In the genomic region with DNA sequence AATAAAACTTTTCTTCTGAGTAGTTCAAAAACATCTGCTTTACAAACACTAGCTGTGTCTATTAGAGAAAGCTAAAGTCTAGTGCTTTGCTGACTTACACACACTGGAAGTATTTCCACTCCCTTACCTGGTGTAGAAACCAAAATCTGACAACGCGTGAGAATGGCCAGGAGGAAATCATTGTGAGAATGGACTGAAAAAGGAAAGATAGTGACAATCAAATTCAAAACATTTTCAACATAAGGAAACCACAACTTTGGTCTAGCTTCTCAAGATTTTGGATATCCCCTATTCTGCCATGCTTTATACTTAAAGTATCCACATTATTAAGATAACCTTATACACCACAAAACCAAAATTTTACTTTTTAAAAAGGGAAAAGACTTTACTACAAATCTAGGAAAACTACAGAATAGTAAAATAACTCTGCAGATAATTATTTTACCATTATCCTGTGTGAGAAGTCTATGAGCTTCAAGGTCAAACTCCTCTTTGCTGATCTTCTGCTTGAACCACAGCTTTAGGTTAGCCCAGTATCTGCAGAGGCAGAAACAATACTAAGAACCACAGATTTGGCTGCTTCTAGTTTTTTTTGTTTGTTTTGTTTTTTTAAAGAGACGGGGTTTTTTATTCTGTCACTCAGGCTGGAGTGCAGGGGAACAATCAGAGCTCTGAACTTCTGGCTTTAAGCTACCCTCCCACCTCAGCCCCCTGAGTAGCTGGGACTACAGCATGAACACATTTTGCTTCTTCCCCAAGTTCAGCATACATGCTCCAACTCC, we compare ENCODE assay signal across 19 cellular contexts. TPM values are rescaled to one million over a fixed set of nuclear protein-coding genes. Genes with fewer than 3 reads are reported as not detected.
DNase-seq lines count a peak whose midpoint lies in the region; ATAC-seq and TF ChIP-seq lines count a peak whose summit lies in the region.
"Had no signal": no experiment of that assay in that cellular context is flagged by ENCODE, and none has a peak within 500 bp of the region (broad histone marks: within the 10 kb centered on the region; RNA-seq: fewer than 3 reads in every experiment).

No MANE protein-coding gene starts in this region.

- H3K4me3 Mint-ChIP-seq in activated T-cell treated with anti-CD3 and anti-CD28 coated beads, Interleukin-2, amount 50 U/mL, for 24 hours = no peak overlapping the region
- no peak overlapping the region for H3K4me3 Mint-ChIP-seq in activated T-cell treated with anti-CD3 and anti-CD28 coated beads, Interleukin-2, amount 50 U/mL, for 4 hours
- H3K4me3 Mint-ChIP-seq in Calu3 (ENCODE audit: low read depth, unreplicated experiment) = no peak overlapping the region
- H3K4me3 Mint-ChIP-seq: neural crest cell had no signal

- BruUV-seq in Calu3 (replicated peaks; lab: Mats Ljungman, UMichigan) = no TSS peak

- H3K4me3 ChIP-seq in MM.1S (ENCODE audit: low read length) (no peak overlapping the region), right lobe of liver (no peak overlapping the region)
- H3K4me3 ChIP-seq: left lung, thoracic aorta had no signal

- DNase-seq in activated T-cell treated with anti-CD3 and anti-CD28 coated beads, Interleukin-2, amount 50 U/mL, for 24 hours = no peak
- DNase-seq in activated T-cell treated with anti-CD3 and anti-CD28 coated beads, Interleukin-2, amount 50 U/mL, for 4 hours = no peak
- peak; percentile 52 for DNase-seq in MM.1S
- DNase-seq in right lobe of liver = no peak
- no peak for DNase-seq in stimulated activated CD4-positive, alpha-beta T cell treated with anti-CD3 and anti-CD28 coated beads, Interleukin-2, amount 100 ng/mL, for 24 hours
- DNase-seq in Calu3 = no peak
- DNase-seq: activated effector memory CD4-positive, alpha-beta T cell treated with anti-CD3 and anti-CD28 coated beads, Interleukin-2, amount 50 U/mL, for 16 hours; DMS153; GF-D8; glutamatergic neuron; left lung; NCI-H1436; OCI-M1; Right ventricle myocardium superior had no signal

- TF ChIP-seq CTCF in MM.1S (IDR thresholded peaks at IDR 0.05; ENCODE audit: low read length) (no peak), right lobe of liver (IDR thresholded peaks at IDR 0.05) (no peak), Calu3 (IDR thresholded peaks at IDR 0.05; ENCODE audit: unreplicated experiment) (no peak)

- 0 out of 2 replicates have a peak overlapping the region, but pooled peaks have one; percentile 4 for H3K4me2 ChIP-seq in MM.1S (ENCODE audit: low read depth, low read length)

- no peaks in the 10 kb centered on the region for H3K9me2 ChIP-seq in MM.1S (replicated peaks; ENCODE audit: insufficient read depth, low read length)

- H3K36me3 ChIP-seq in MM.1S (replicated peaks; ENCODE audit: insufficient read depth, low read length) (peaks cover 8% of the 10 kb centered on the region; the same call in 1 of the 2 replicates), right lobe of liver (peaks cover 0 to 27% (median 6%) of the 10 kb centered on the region in 4 donors)
- H3K36me3 ChIP-seq: thoracic aorta had no signal

- peaks cover 73% of the 10 kb centered on the region for H3K36me3 Mint-ChIP-seq in activated T-cell treated with anti-CD3 and anti-CD28 coated beads, Interleukin-2, amount 50 U/mL, for 24 hours (ENCODE audit: low read depth)
- H3K36me3 Mint-ChIP-seq in activated T-cell treated with anti-CD3 and anti-CD28 coated beads, Interleukin-2, amount 50 U/mL, for 4 hours (ENCODE audit: insufficient read depth) = peaks cover 18% of the 10 kb centered on the region
- peaks cover 26% of the 10 kb centered on the region for H3K36me3 Mint-ChIP-seq in Calu3 (ENCODE audit: insufficient read depth, unreplicated experiment)

- no peaks in the 10 kb centered on the region for H3K27me3 Mint-ChIP-seq in activated T-cell treated with anti-CD3 and anti-CD28 coated beads, Interleukin-2, amount 50 U/mL, for 24 hours
- no peaks in the 10 kb centered on the region for H3K27me3 Mint-ChIP-seq in activated T-cell treated with anti-CD3 and anti-CD28 coated beads, Interleukin-2, amount 50 U/mL, for 4 hours (ENCODE audit: low read depth)
- H3K27me3 Mint-ChIP-seq in Calu3 (ENCODE audit: unreplicated experiment) = no peaks in the 10 kb centered on the region

- H3K9ac ChIP-seq in MM.1S (ENCODE audit: low read length) = no peak overlapping the region

- intact Hi-C loops in right lobe of liver (cut with DNase I) (no loop called here), Calu3 (cut with micrococcal nuclease; ENCODE audit: unreplicated experiment) (no loop called here)

- H2AFZ ChIP-seq in MM.1S (ENCODE audit: low read length) = no peak overlapping the region

- no peak for ATAC-seq in activated T-cell treated with anti-CD3 and anti-CD28 coated beads, Interleukin-2, amount 50 U/mL, for 4 hours
- ATAC-seq in GM18868 (IDR thresholded peaks at IDR 0.05; ENCODE audit: unreplicated experiment) = peak; percentile 85
- ATAC-seq in right lobe of liver = peak in 2 of 4 donors; percentile 38 to 46
- no peak for ATAC-seq in GM21447 (IDR thresholded peaks at IDR 0.05; ENCODE audit: unreplicated experiment)
- ATAC-seq: left lung had no signal

- peaks cover 6% of the 10 kb centered on the region for H3K4me1 ChIP-seq in MM.1S (ENCODE audit: low read length)
- peaks cover 0 to 52% (median 17%) of the 10 kb centered on the region in 4 donors for H3K4me1 ChIP-seq in right lobe of liver

- H3K27ac ChIP-seq in MM.1S (ENCODE audit: low read length) (peak overlapping the region; percentile 13; the same call in 1 of the 2 replicates), right lobe of liver (peak overlapping the region in 2 of 3 donors; percentile 57 to 98)
- H3K27ac ChIP-seq: C4-2B, left lung, thoracic aorta had no signal

- H3K79me2 ChIP-seq in MM.1S (ENCODE audit: low read length) = peaks cover 76% of the 10 kb centered on the region

- H3K27me3 ChIP-seq in MM.1S (replicated peaks; ENCODE audit: insufficient read depth, low read length) (no peaks in the 10 kb centered on the region), right lobe of liver (no peaks in the 10 kb centered on the region)
- H3K27me3 ChIP-seq: left lung had no signal

- H3K4me1 Mint-ChIP-seq in activated T-cell treated with anti-CD3 and anti-CD28 coated beads, Interleukin-2, amount 50 U/mL, for 24 hours (ENCODE audit: low read depth) = peaks cover 56% of the 10 kb centered on the region
- peaks cover 38% of the 10 kb centered on the region for H3K4me1 Mint-ChIP-seq in activated T-cell treated with anti-CD3 and anti-CD28 coated beads, Interleukin-2, amount 50 U/mL, for 4 hours (ENCODE audit: low read depth)
- no peaks in the 10 kb centered on the region for H3K4me1 Mint-ChIP-seq in Calu3 (ENCODE audit: low read depth, unreplicated experiment)

- peak overlapping the region; percentile 56 for H3K27ac Mint-ChIP-seq in activated T-cell treated with anti-CD3 and anti-CD28 coated beads, Interleukin-2, amount 50 U/mL, for 24 hours
- H3K27ac Mint-ChIP-seq in Calu3 (ENCODE audit: unreplicated experiment) = no peak overlapping the region

- H3F3A ChIP-seq in MM.1S (ENCODE audit: insufficient read depth, low read length) = no peaks in the 10 kb centered on the region

- TF ChIP-seq POLR2A in right lobe of liver (IDR thresholded peaks at IDR 0.05) = no peak

- no peaks in the 10 kb centered on the region for H3K9me3 Mint-ChIP-seq in activated T-cell treated with anti-CD3 and anti-CD28 coated beads, Interleukin-2, amount 50 U/mL, for 24 hours
- no peaks in the 10 kb centered on the region for H3K9me3 Mint-ChIP-seq in activated T-cell treated with anti-CD3 and anti-CD28 coated beads, Interleukin-2, amount 50 U/mL, for 4 hours
- H3K9me3 Mint-ChIP-seq in Calu3 (ENCODE audit: low read depth, unreplicated experiment) = no peaks in the 10 kb centered on the region
- H3K9me3 Mint-ChIP-seq: neural crest cell had no signal

- CTCF ChIA-PET in Calu3 (lab: Charles Lee) = interaction anchor here (0.5 to 0.7 kb wide), 2 partner anchors 69 to 87 kb away, joined by 3 to 9 read pairs; no protein-coding TSS in a partner anchor

- H4K20me1 ChIP-seq in MM.1S (ENCODE audit: insufficient read depth, low read length) = no peaks in the 10 kb centered on the region

- 43% methylated on average over 3 of the region's 3 CpGs for WGBS in right lobe of liver (ENCODE audit: insufficient coverage, low coverage, low lambda C conversion rate, missing lambda C conversion rate)

- H3K9me3 ChIP-seq in MM.1S (replicated peaks; ENCODE audit: insufficient read depth, low read length) (no peaks in the 10 kb centered on the region), right lobe of liver (no peaks in the 10 kb centered on the region)
- H3K9me3 ChIP-seq: left lung, thoracic aorta had no signal

RNA-seq across cellular contexts. Expression of a gene that starts 6.6 kb away (rescaled TPM):
- total RNA-seq in activated T-cell treated with anti-CD3 and anti-CD28 coated beads, Interleukin-2, amount 50 U/mL, for 4 hours = 10 to 100 TPM; 19.3 to 20.2 (median 19.7) TPM
- 10 to 100 TPM in 4 of 6 experiments, 1 to 10 TPM in 2; 7.3 to 16.7 (median 11.4) TPM for total RNA-seq in right lobe of liver
- 10.8 and 13.1 TPM in 2 replicates for total RNA-seq in Calu3 (2022)

RNA-seq across cellular contexts. Expression of a gene that starts 30.2 kb away (rescaled TPM):
- 10 to 100 TPM; 71.7 to 74.6 (median 71.8) TPM for total RNA-seq in activated T-cell treated with anti-CD3 and anti-CD28 coated beads, Interleukin-2, amount 50 U/mL, for 4 hours
- total RNA-seq in right lobe of liver (10 to 100 TPM in 5 of 6 experiments, 1 to 10 TPM in 1; 9.0 to 15.7 (median 12.3) TPM), Calu3 (2022) (69.9 and 80.2 TPM in 2 replicates)
